8 cellular contexts compared by ENCODE assay signal in the genomic region with DNA sequence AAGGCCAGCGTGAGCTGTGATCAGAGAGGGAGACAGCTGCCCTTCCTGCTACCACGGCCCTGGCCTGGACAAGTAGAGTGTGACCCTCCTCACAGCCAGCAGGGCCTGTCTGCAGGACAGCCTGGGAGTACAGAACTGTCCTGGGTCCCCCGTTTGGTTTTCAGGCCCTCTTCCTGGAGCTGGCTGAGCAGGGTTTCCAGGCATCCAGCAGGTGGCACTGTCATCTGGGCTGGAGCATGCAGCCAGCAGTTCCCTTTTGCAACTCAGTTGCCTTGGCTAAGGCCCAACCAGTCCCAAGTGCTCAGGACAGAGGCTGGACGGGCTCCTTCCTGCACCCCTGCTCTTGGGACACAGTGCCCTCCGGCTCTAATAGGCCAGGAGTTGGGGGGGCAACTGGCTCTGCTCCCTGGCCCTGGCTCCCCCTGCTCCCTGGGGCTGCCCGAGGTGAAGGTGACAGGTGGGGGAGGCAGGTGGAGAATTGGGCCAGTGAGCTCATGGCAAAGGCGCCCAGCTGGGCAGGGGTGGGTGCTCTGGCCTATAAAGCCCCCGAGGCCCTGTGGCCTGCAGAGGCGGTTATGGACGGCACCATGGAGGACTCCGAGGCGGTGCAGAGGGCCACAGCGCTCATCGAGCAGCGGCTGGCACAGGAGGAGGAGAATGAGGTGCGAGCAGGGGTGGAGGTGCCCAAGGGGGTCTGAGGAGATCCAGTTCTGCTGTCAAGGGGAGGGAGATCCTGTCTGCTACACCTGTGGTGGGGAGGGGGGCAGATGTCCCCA. TPM values are rescaled to one million over a fixed set of nuclear protein-coding genes. Genes with fewer than 3 reads are reported as not detected.
DNase-seq lines count a peak whose midpoint lies in the region; ATAC-seq and TF ChIP-seq lines count a peak whose summit lies in the region.

A gene with protein sequence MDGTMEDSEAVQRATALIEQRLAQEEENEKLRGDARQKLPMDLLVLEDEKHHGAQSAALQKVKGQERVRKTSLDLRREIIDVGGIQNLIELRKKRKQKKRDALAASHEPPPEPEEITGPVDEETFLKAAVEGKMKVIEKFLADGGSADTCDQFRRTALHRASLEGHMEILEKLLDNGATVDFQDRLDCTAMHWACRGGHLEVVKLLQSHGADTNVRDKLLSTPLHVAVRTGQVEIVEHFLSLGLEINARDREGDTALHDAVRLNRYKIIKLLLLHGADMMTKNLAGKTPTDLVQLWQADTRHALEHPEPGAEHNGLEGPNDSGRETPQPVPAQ (plus strand): TSS at position 566 of the 776 bp plus-strand sequence. CDS start 10 bp downstream, at position 576.

- no peaks in the 10 kb centered on the region for H3K4me1 Mint-ChIP-seq in activated T-cell treated with anti-CD3 and anti-CD28 coated beads, Interleukin-2, amount 50 U/mL, for 4 hours (ENCODE audit: low read depth)
- H3K4me1 Mint-ChIP-seq in nephron progenitor cell: peaks cover 24% of the 10 kb centered on the region

- no peaks in the 10 kb centered on the region for H3K9me3 ChIP-seq in fibroblast of lung (ENCODE audit: control insufficient read depth, insufficient read depth, low read depth, low read length)

- no peak within 1 kb of the TSS for H3K27ac ChIP-seq in fibroblast of lung (ENCODE audit: insufficient read depth, low read length)

- peaks cover 3% of the 10 kb centered on the region for H3K4me1 ChIP-seq in fibroblast of lung (ENCODE audit: control insufficient read depth, extremely low read depth, insufficient read depth, low read length)

- DNase-seq in GM03348 (ENCODE audit: low spot score) (peak; percentile 88), OCI-M1 (lab: John Stamatoyannopoulos, UW) (peak; percentile 92), fibroblast of lung (ENCODE audit: low read depth in 2 of 2) (peak; percentile 64 to 80), nephron progenitor cell (peak; percentile 74), superior temporal gyrus (ENCODE audit: extremely low spot score) (peak; percentile 85)
- DNase-seq in activated T-cell treated with anti-CD3 and anti-CD28 coated beads, Interleukin-2, amount 50 U/mL, for 4 hours: peak; percentile 29

- peaks cover 3% of the 10 kb centered on the region for H3K36me3 ChIP-seq in fibroblast of lung (ENCODE audit: control insufficient read depth, insufficient read depth, low read length)

- H3K9ac ChIP-seq in fibroblast of lung (ENCODE audit: insufficient read depth, low read length): no peak within 1 kb of the TSS

- no peak within 1 kb of the TSS for H2AFZ ChIP-seq in fibroblast of lung (ENCODE audit: low read length)

- H4K20me1 ChIP-seq in fibroblast of lung (ENCODE audit: control insufficient read depth, extremely low read depth, insufficient read depth, low read length): no peaks in the 10 kb centered on the region

- no peaks in the 10 kb centered on the region for H3K27me3 ChIP-seq in fibroblast of lung (ENCODE audit: control insufficient read depth, insufficient read depth, low read length)

- H3K9me3 Mint-ChIP-seq in activated T-cell treated with anti-CD3 and anti-CD28 coated beads, Interleukin-2, amount 50 U/mL, for 4 hours: no peaks in the 10 kb centered on the region
- no peaks in the 10 kb centered on the region for H3K9me3 Mint-ChIP-seq in nephron progenitor cell

- H3K79me2 ChIP-seq in fibroblast of lung (ENCODE audit: control insufficient read depth, insufficient read depth, low read length): no peaks in the 10 kb centered on the region

- no peak within 1 kb of the TSS for H3K4me2 ChIP-seq in fibroblast of lung (ENCODE audit: extremely low read depth, insufficient read depth, low read length)

- peak within 1 kb of the TSS; percentile 23 for H3K27ac Mint-ChIP-seq in nephron progenitor cell

- no peaks in the 10 kb centered on the region for H3K36me3 Mint-ChIP-seq in activated T-cell treated with anti-CD3 and anti-CD28 coated beads, Interleukin-2, amount 50 U/mL, for 4 hours (ENCODE audit: insufficient read depth)
- no peaks in the 10 kb centered on the region for H3K36me3 Mint-ChIP-seq in nephron progenitor cell (ENCODE audit: low read depth)

- H3K4me3 Mint-ChIP-seq in activated T-cell treated with anti-CD3 and anti-CD28 coated beads, Interleukin-2, amount 50 U/mL, for 4 hours: no peak within 1 kb of the TSS
- no peak within 1 kb of the TSS for H3K4me3 Mint-ChIP-seq in nephron progenitor cell

- H3K27me3 Mint-ChIP-seq in activated T-cell treated with anti-CD3 and anti-CD28 coated beads, Interleukin-2, amount 50 U/mL, for 4 hours (ENCODE audit: low read depth): no peaks in the 10 kb centered on the region
- H3K27me3 Mint-ChIP-seq in nephron progenitor cell (ENCODE audit: low read depth, poor library complexity): no peaks in the 10 kb centered on the region

- H3K4me3 ChIP-seq in fibroblast of lung (replicated peaks in 1 of 4; ENCODE audit: control extremely low read depth in 1 of 4, insufficient read depth in 1 of 4, low read depth in 3 of 4, low read length in 4 of 4): no peak within 1 kb of the TSS

- TF ChIP-seq CTCF in fibroblast of lung (conservative IDR thresholded peaks at IDR 0.05 in 1 of 2, IDR thresholded peaks at IDR 0.05 in 1 of 2; ENCODE audit: low read depth in 1 of 2, low read length in 2 of 2) (peak; percentile 78 to 94), nephron progenitor cell (IDR thresholded peaks at IDR 0.05) (peak; percentile 77)

- ATAC-seq in HG03139 (IDR thresholded peaks at IDR 0.05; ENCODE audit: unreplicated experiment) (peak; percentile 73), HG03378 (IDR thresholded peaks at IDR 0.05; ENCODE audit: unreplicated experiment) (no peak)
- ATAC-seq in activated T-cell treated with anti-CD3 and anti-CD28 coated beads, Interleukin-2, amount 50 U/mL, for 4 hours: peak; percentile 70 to 78

RNA-seq across cellular contexts. Expression of the gene that starts here (rescaled TPM):
- not detected for total RNA-seq in activated T-cell treated with anti-CD3 and anti-CD28 coated beads, Interleukin-2, amount 50 U/mL, for 4 hours
- 1.8 TPM in 2 replicates for total RNA-seq in fibroblast of lung
- 0.26 and 0.47 TPM in 2 replicates for polyA plus RNA-seq in fibroblast of lung
- polyA plus RNA-seq in fibroblast of lung (2012): 0.45 and 0.86 TPM in 2 replicates
- 1.2 TPM in 1 of 2 replicates, not detected in the other for polyA minus RNA-seq in fibroblast of lung (ENCODE audit: low replicate concordance)

Comparison
In these comparisons a context has a peak if more than half of its experiments do, and no peak if none do; other contexts are left out.
1. Peak in DNase-seq and ATAC-seq in activated T-cell treated with anti-CD3 and anti-CD28 coated beads, Interleukin-2, amount 50 U/mL, for 4 hours; RNA of the gene not detected or under 1 TPM.
2. DNase-seq: peak in every context shown above with its lines; median percentile 92 in OCI-M1; 88 in GM03348; 85 in superior temporal gyrus; 74 in nephron progenitor cell; 72 in fibroblast of lung; 29 in activated T-cell treated with anti-CD3 and anti-CD28 coated beads, Interleukin-2, amount 50 U/mL, for 4 hours.